25 cellular contexts compared by ENCODE assay signal in genomic region chr6:101531538-101531937, GRCh38.
"Had no signal": no experiment of that assay in that cellular context is flagged by ENCODE, and none has a peak within 500 bp of the region (broad histone marks: within the 10 kb centered on the region; RNA-seq: fewer than 3 reads in every experiment).

No MANE protein-coding gene starts in this region.

- H3K36me3 ChIP-seq: colonic mucosa, esophagus muscularis mucosa, esophagus squamous epithelium, gastrocnemius medialis, gastroesophageal sphincter, heart left ventricle, heart right ventricle had no signal

- DNase-seq: colonic mucosa; cortex of kidney; dermis blood vessel endothelial cell; dorsolateral prefrontal cortex; effector CD4-positive, alpha-beta T cell; effector CD8-positive, alpha-beta T cell; effector memory CD4-positive, alpha-beta T cell; effector memory CD8-positive, alpha-beta T cell; endodermal cell; erythroblast; esophagus squamous epithelium; foreskin fibroblast; foreskin keratinocyte; foreskin melanocyte; gastrocnemius medialis; glutamatergic neuron; head of caudate nucleus; heart left ventricle; heart right ventricle had no signal

- H3K9me3 ChIP-seq: colonic mucosa, esophagus muscularis mucosa, esophagus squamous epithelium, gastrocnemius medialis, gastroesophageal sphincter, heart left ventricle, heart right ventricle had no signal

- H3K27ac Mint-ChIP-seq: dendritic cell treated with granulocyte-macrophage colony-stimulating factor and Interleukin-4, amounts not matched to agents 40 ng/mL and 50 ng/mL, for 4 days; effector memory CD8-positive, alpha-beta T cell; endodermal cell had no signal

- H3K9me3 Mint-ChIP-seq: dendritic cell treated with granulocyte-macrophage colony-stimulating factor and Interleukin-4, amounts not matched to agents 40 ng/mL and 50 ng/mL, for 4 days; endodermal cell had no signal

- H3K27me3 Mint-ChIP-seq: dendritic cell treated with granulocyte-macrophage colony-stimulating factor and Interleukin-4, amounts not matched to agents 40 ng/mL and 50 ng/mL, for 4 days; effector memory CD8-positive, alpha-beta T cell had no signal

- H3K4me1 ChIP-seq: colonic mucosa, esophagus muscularis mucosa, esophagus squamous epithelium, foreskin keratinocyte, gastrocnemius medialis, gastroesophageal sphincter, heart left ventricle, heart right ventricle had no signal

- H3K4me3 ChIP-seq: colonic mucosa, coronary artery, dorsolateral prefrontal cortex, esophagus muscularis mucosa, esophagus squamous epithelium, gastrocnemius medialis, gastroesophageal sphincter, heart left ventricle, heart right ventricle had no signal

- ATAC-seq: effector memory CD8-positive, alpha-beta T cell; esophagus mucosa; foreskin keratinocyte; gastrocnemius medialis; gastroesophageal sphincter; heart left ventricle; heart right ventricle had no signal

- H3K27me3 ChIP-seq: colonic mucosa, dorsolateral prefrontal cortex, esophagus muscularis mucosa, esophagus squamous epithelium, foreskin keratinocyte, gastrocnemius medialis, gastroesophageal sphincter, heart left ventricle, heart right ventricle had no signal

- H3K27ac ChIP-seq: colonic mucosa, coronary artery, dorsolateral prefrontal cortex, epithelial cell of prostate, esophagus muscularis mucosa, esophagus squamous epithelium, foreskin keratinocyte, gastrocnemius medialis, gastroesophageal sphincter, heart left ventricle, heart right ventricle had no signal

- H3K4me3 Mint-ChIP-seq: dendritic cell treated with granulocyte-macrophage colony-stimulating factor and Interleukin-4, amounts not matched to agents 40 ng/mL and 50 ng/mL, for 4 days; effector memory CD8-positive, alpha-beta T cell; endodermal cell had no signal
